ENCODE assay signal across 8 cellular contexts in genomic region chr19:46861691-46862503, GRCh38. TPM values are rescaled to one million over a fixed set of nuclear protein-coding genes. Genes with fewer than 3 reads are reported as not detected.
DNase-seq lines count a peak whose midpoint lies in the region; ATAC-seq and TF ChIP-seq lines count a peak whose summit lies in the region.

No MANE protein-coding gene starts in this region.

- peaks cover 2% of the 10 kb centered on the region for H3K36me3 Mint-ChIP-seq in activated naive CD4-positive, alpha-beta T cell treated with anti-CD3 and anti-CD28 coated beads for 36 hours (ENCODE audit: low read depth)

- CTCF ChIA-PET in activated naive CD4-positive, alpha-beta T cell treated with anti-CD3 and anti-CD28 coated beads for 36 hours (lab: Charles Lee) = interaction anchor here (1.0 to 1.9 kb wide), 3 partner anchors 21 to 151 kb away, joined by 3 to 5 read pairs (median 4); no protein-coding TSS in a partner anchor

- DNase-seq in activated naive CD4-positive, alpha-beta T cell treated with anti-CD3 and anti-CD28 coated beads for 36 hours = peak; percentile 19
- DNase-seq in activated naive CD4-positive, alpha-beta T cell treated with anti-CD3 and anti-CD28 coated beads, Interleukin-2, amount 50 U/mL, for 16 hours = no peak
- DNase-seq in esophagus squamous epithelium (lab: John Stamatoyannopoulos, UW) = no peak
- DNase-seq in retinal pigment epithelial cell (ENCODE audit: low read depth) = no peak
- no peak for DNase-seq in stimulated activated naive CD8-positive, alpha-beta T cell treated with anti-CD3 and anti-CD28 coated beads, Interleukin-15, amount 100 ng/mL, for 72 hours

- no peak overlapping the region for H3K27ac Mint-ChIP-seq in activated naive CD4-positive, alpha-beta T cell treated with anti-CD3 and anti-CD28 coated beads for 36 hours
- no peak overlapping the region for H3K27ac Mint-ChIP-seq in stimulated activated naive CD8-positive, alpha-beta T cell treated with anti-CD3 and anti-CD28 coated beads, Interleukin-15, amount 100 ng/mL, for 72 hours

- peaks cover 57% of the 10 kb centered on the region for H3K79me2 ChIP-seq in OCI-LY3 (ENCODE audit: low read length)

- intact Hi-C loops in activated naive CD4-positive, alpha-beta T cell treated with anti-CD3 and anti-CD28 coated beads for 36 hours (cut with micrococcal nuclease) = loop anchor here (2.0 to 10.0 kb wide), 3 partner anchors 53 to 395 kb away; partner anchors contain the start of genes CALM3 and CCDC9
- intact Hi-C loops in esophagus squamous epithelium (cut with DNase I) = loop anchor here (10.0 kb wide), 1 partner anchor 63 kb away; no protein-coding TSS in a partner anchor

- H3K27me3 Mint-ChIP-seq in activated naive CD4-positive, alpha-beta T cell treated with anti-CD3 and anti-CD28 coated beads for 36 hours (ENCODE audit: low read depth) = no peaks in the 10 kb centered on the region
- no peaks in the 10 kb centered on the region for H3K27me3 Mint-ChIP-seq in stimulated activated naive CD8-positive, alpha-beta T cell treated with anti-CD3 and anti-CD28 coated beads, Interleukin-15, amount 100 ng/mL, for 72 hours

- H3K4me3 Mint-ChIP-seq in activated naive CD4-positive, alpha-beta T cell treated with anti-CD3 and anti-CD28 coated beads for 36 hours = no peak overlapping the region
- no peak overlapping the region for H3K4me3 Mint-ChIP-seq in stimulated activated naive CD8-positive, alpha-beta T cell treated with anti-CD3 and anti-CD28 coated beads, Interleukin-15, amount 100 ng/mL, for 72 hours

- WGBS in esophagus squamous epithelium, 2 donors = 1 to 2% methylated on average over 19 of the region's 19 CpGs

- H3K4me1 ChIP-seq in OCI-LY3 (ENCODE audit: low read length) (peaks cover 25% of the 10 kb centered on the region), esophagus squamous epithelium (peaks cover 43 to 73% (median 45%) of the 10 kb centered on the region in 3 donors)

- H3K4me2 ChIP-seq in OCI-LY3 (ENCODE audit: low read length) = peak overlapping the region; percentile 99

- peaks cover 3% of the 10 kb centered on the region for H3K9me3 Mint-ChIP-seq in activated naive CD4-positive, alpha-beta T cell treated with anti-CD3 and anti-CD28 coated beads for 36 hours
- H3K9me3 Mint-ChIP-seq in stimulated activated naive CD8-positive, alpha-beta T cell treated with anti-CD3 and anti-CD28 coated beads, Interleukin-15, amount 100 ng/mL, for 72 hours = no peaks in the 10 kb centered on the region

- TF ChIP-seq CTCF in OCI-LY3 (IDR thresholded peaks at IDR 0.05; ENCODE audit: low read depth, low read length) = no peak
- no peak for TF ChIP-seq CTCF in esophagus squamous epithelium (IDR thresholded peaks at IDR 0.05)
- TF ChIP-seq CTCF in retinal pigment epithelial cell (conservative IDR thresholded peaks at IDR 0.05; ENCODE audit: low read depth, low read length) = no peak

- H3K4me3 ChIP-seq in OCI-LY3 (ENCODE audit: low read length) (peak overlapping the region; percentile 88), esophagus squamous epithelium (peak overlapping the region; percentile 80 to 98 (median 97)), retinal pigment epithelial cell (ENCODE audit: low read length) (peak overlapping the region; percentile 86)

- no peak overlapping the region for H2AFZ ChIP-seq in OCI-LY3 (ENCODE audit: low read depth, low read length)

- H4K20me1 ChIP-seq in OCI-LY3 (ENCODE audit: insufficient read depth, low read length) = peaks cover 51% of the 10 kb centered on the region

- H3K4me1 Mint-ChIP-seq in activated naive CD4-positive, alpha-beta T cell treated with anti-CD3 and anti-CD28 coated beads for 36 hours (ENCODE audit: low read depth) = peaks cover 13% of the 10 kb centered on the region
- peaks cover 35% of the 10 kb centered on the region for H3K4me1 Mint-ChIP-seq in stimulated activated naive CD8-positive, alpha-beta T cell treated with anti-CD3 and anti-CD28 coated beads, Interleukin-15, amount 100 ng/mL, for 72 hours

- H3K27ac ChIP-seq in OCI-LY3 (ENCODE audit: low read length) (peak overlapping the region; percentile 77; the same call in 1 of the 2 replicates), esophagus squamous epithelium (peak overlapping the region; percentile 93 to 99 (median 98))

- H3K27me3 ChIP-seq in OCI-LY3 (ENCODE audit: low read depth, low read length) (no peaks in the 10 kb centered on the region), esophagus squamous epithelium (no peaks in the 10 kb centered on the region)

- H3K9me3 ChIP-seq in OCI-LY3 (ENCODE audit: insufficient read depth, low read length) = no peaks in the 10 kb centered on the region
- no peaks in the 10 kb centered on the region for H3K9me3 ChIP-seq in esophagus squamous epithelium

- H3K36me3 ChIP-seq in OCI-LY3 (replicated peaks; ENCODE audit: low read depth, low read length) (peaks cover 14% of the 10 kb centered on the region), esophagus squamous epithelium (no peaks in the 10 kb centered on the region)

- ATAC-seq in stimulated activated naive CD8-positive, alpha-beta T cell treated with anti-CD3 and anti-CD28 coated beads, Interleukin-15, amount 100 ng/mL, for 72 hours = no peak
- ATAC-seq in HG02981 (IDR thresholded peaks at IDR 0.05; ENCODE audit: unreplicated experiment) (no peak), GM21528 (IDR thresholded peaks at IDR 0.05; ENCODE audit: low FRiP score, unreplicated experiment) (no peak)

- TF ChIP-seq POLR2A in esophagus squamous epithelium (IDR thresholded peaks at IDR 0.05) = no peak

- peak overlapping the region; percentile 79 for H3K9ac ChIP-seq in OCI-LY3 (ENCODE audit: low read length)

RNA-seq across cellular contexts. Expression of gene ARHGAP35, which starts 1.1 kb away (rescaled TPM):
- 1 to 10 TPM; 8.9 TPM for total RNA-seq in activated naive CD4-positive, alpha-beta T cell treated with anti-CD3 and anti-CD28 coated beads for 36 hours
- 10 to 100 TPM; 28.6 to 41.6 (median 32.1) TPM for total RNA-seq in esophagus squamous epithelium

RNA-seq across cellular contexts. Expression of gene AP2S1, which starts 11.3 kb away (rescaled TPM):
- 100 to 1,000 TPM; 112 to 118 TPM for total RNA-seq in activated naive CD4-positive, alpha-beta T cell treated with anti-CD3 and anti-CD28 coated beads for 36 hours
- 100 to 1,000 TPM in 3 of 4 donors, 10 to 100 TPM in 1; 83.0 to 230 (median 133) TPM for total RNA-seq in esophagus squamous epithelium
